In genomic region chr2:229454934-229455631, GRCh38 we compare ENCODE assay signal across 14 cellular contexts.
A peak's percentile ranks its signal among the peaks of the same experiment; 100 is the strongest.
DNase-seq lines count a peak whose midpoint lies in the region; ATAC-seq, FAIRE-seq and TF ChIP-seq lines count a peak whose summit lies in the region.
"Had no signal": no experiment of that assay in that cellular context is flagged by ENCODE, and none has a peak within 500 bp of the region (broad histone marks: within the 10 kb centered on the region; RNA-seq: fewer than 3 reads in every experiment).

No MANE protein-coding gene starts in this region.

- H3K36me3 Mint-ChIP-seq in osteocyte (ENCODE audit: unreplicated experiment), result no peaks in the 10 kb centered on the region
- H3K36me3 Mint-ChIP-seq: activated naive CD8-positive, alpha-beta T cell treated with anti-CD3 and anti-CD28 coated beads, Interleukin-2, amount 10 ng/mL, durations not matched to agents 7 days and 5 days had no signal

- BruUV-seq in endothelial cell of umbilical vein (replicated peaks; lab: Mats Ljungman, UMichigan), result TSS peak; percentile 83

- peak; percentile 80 for FAIRE-seq in endothelial cell of umbilical vein (lab: Jason Lieb, UNC)
- FAIRE-seq: endometrium had no signal

- peak overlapping the region; percentile 56 for H2AFZ ChIP-seq in endothelial cell of umbilical vein (ENCODE audit: low read depth, low read length)

- TF ChIP-seq POLR2A in endothelial cell of umbilical vein (IDR thresholded peaks at IDR 0.05; ENCODE audit: low read depth, low read length), result no peak

- no peaks in the 10 kb centered on the region for H3K9me3 ChIP-seq in endothelial cell of umbilical vein (replicated peaks; ENCODE audit: control insufficient read depth, insufficient read depth, low read length)

- H3K4me2 ChIP-seq in endothelial cell of umbilical vein (ENCODE audit: insufficient read depth, low read length), result peak overlapping the region; percentile 78

- no peaks in the 10 kb centered on the region for H3K79me2 ChIP-seq in endothelial cell of umbilical vein (ENCODE audit: control insufficient read depth, insufficient read depth, low read length)

- no peaks in the 10 kb centered on the region for H3K27me3 Mint-ChIP-seq in osteocyte (ENCODE audit: unreplicated experiment)
- H3K27me3 Mint-ChIP-seq: activated naive CD8-positive, alpha-beta T cell treated with anti-CD3 and anti-CD28 coated beads, Interleukin-2, amount 10 ng/mL, durations not matched to agents 7 days and 5 days had no signal

- peak overlapping the region; percentile 75 for H3K27ac ChIP-seq in endothelial cell of umbilical vein (ENCODE audit: insufficient read depth, low read depth, low read length)

- H3K4me1 Mint-ChIP-seq in osteocyte (ENCODE audit: unreplicated experiment), result peaks cover 10% of the 10 kb centered on the region
- H3K4me1 Mint-ChIP-seq: activated naive CD8-positive, alpha-beta T cell treated with anti-CD3 and anti-CD28 coated beads, Interleukin-2, amount 10 ng/mL, durations not matched to agents 7 days and 5 days; nephron progenitor cell had no signal

- no peak overlapping the region for H3K4me3 Mint-ChIP-seq in osteocyte (ENCODE audit: unreplicated experiment)
- H3K4me3 Mint-ChIP-seq: activated naive CD8-positive, alpha-beta T cell treated with anti-CD3 and anti-CD28 coated beads, Interleukin-2, amount 10 ng/mL, durations not matched to agents 7 days and 5 days; nephron progenitor cell had no signal

- peaks cover 22% of the 10 kb centered on the region for H3K4me1 ChIP-seq in endothelial cell of umbilical vein (ENCODE audit: control insufficient read depth, extremely low read depth, insufficient read depth, low read length)

- POLR2A ChIA-PET in endothelial cell of umbilical vein (lab: Charles Lee), result no interaction called here

- peak overlapping the region; percentile 52 for H3K27ac Mint-ChIP-seq in osteocyte (ENCODE audit: unreplicated experiment)
- H3K27ac Mint-ChIP-seq: activated naive CD8-positive, alpha-beta T cell treated with anti-CD3 and anti-CD28 coated beads, Interleukin-2, amount 10 ng/mL, durations not matched to agents 7 days and 5 days; nephron progenitor cell had no signal

- no peak overlapping the region for H3K4me3 ChIP-seq in endothelial cell of umbilical vein (replicated peaks in 1 of 3; ENCODE audit: insufficient read depth in 1 of 3, low read depth in 1 of 3, low read length in 3 of 3)

- no peaks in the 10 kb centered on the region for H3K27me3 ChIP-seq in endothelial cell of umbilical vein (ENCODE audit: control insufficient read depth in 2 of 2, insufficient read depth in 2 of 2, low read length in 2 of 2)

- ATAC-seq in GM19324 (IDR thresholded peaks at IDR 0.05; ENCODE audit: low FRiP score, unreplicated experiment) (no peak), HG02759 (IDR thresholded peaks at IDR 0.05; ENCODE audit: unreplicated experiment) (no peak)

- TF ChIP-seq CTCF in endothelial cell of umbilical vein (IDR thresholded peaks at IDR 0.05; ENCODE audit: extremely low read depth in 1 of 2, insufficient read depth in 1 of 2, low read depth in 1 of 2, low read length in 2 of 2) (no peak), osteocyte (IDR thresholded peaks at IDR 0.05) (no peak)

- H3K9me1 ChIP-seq in endothelial cell of umbilical vein (replicated peaks; ENCODE audit: control insufficient read depth, extremely low read depth, insufficient read depth, low read length), result no peaks in the 10 kb centered on the region

- DNase-seq in GM04503 (ENCODE audit: low read depth), result peak; percentile 29
- DNase-seq in RPMI7951 (ENCODE audit: low read depth), result peak; percentile 97
- DNase-seq in endothelial cell of umbilical vein (ENCODE audit: low read depth, low spot score), result peak; percentile 67
- DNase-seq in osteocyte (ENCODE audit: extremely low spot score, unreplicated experiment), result no peak
- no peak for DNase-seq in activated effector memory CD4-positive, alpha-beta T cell treated with anti-CD3 and anti-CD28 coated beads, Interleukin-2, amount 50 U/mL, for 16 hours
- no peak for DNase-seq in germinal center (ENCODE audit: low spot score)
- DNase-seq: activated naive CD8-positive, alpha-beta T cell treated with anti-CD3 and anti-CD28 coated beads, Interleukin-2, amount 10 ng/mL, durations not matched to agents 7 days and 5 days; DMS79; NCI-H1436 treated with DMSO at 0.1 percent for 48 hours; nephron progenitor cell; stimulated activated CD4-positive, alpha-beta T cell treated with anti-CD3 and anti-CD28 coated beads, Interleukin-15, amount 100 ng/mL, for 24 hours had no signal

- no peaks in the 10 kb centered on the region for H3K9me3 Mint-ChIP-seq in osteocyte (ENCODE audit: unreplicated experiment)
- H3K9me3 Mint-ChIP-seq: activated naive CD8-positive, alpha-beta T cell treated with anti-CD3 and anti-CD28 coated beads, Interleukin-2, amount 10 ng/mL, durations not matched to agents 7 days and 5 days; nephron progenitor cell had no signal

- dilution Hi-C loops in endothelial cell of umbilical vein (cut with MboI; ENCODE audit: extremely low pct_ligation_motif_present, low sequenced_read_pairs), result no loop called here

- CTCF ChIA-PET in endothelial cell of umbilical vein (lab: Charles Lee), result interaction anchor here (1.2 to 2.3 kb wide), 2 partner anchors 10 to 24 kb away, joined by 5 to 13 read pairs; no protein-coding TSS in a partner anchor

- H3K9ac ChIP-seq in endothelial cell of umbilical vein (replicated peaks; ENCODE audit: extremely low read depth, insufficient read depth, low read length), result peak overlapping the region; percentile 56

- intact Hi-C loops in endothelial cell of umbilical vein (cut with micrococcal nuclease), result loop anchor here (1.0 kb wide), 1 partner anchor 10 kb away; no protein-coding TSS in a partner anchor

- no peaks in the 10 kb centered on the region for H3K36me3 ChIP-seq in endothelial cell of umbilical vein (ENCODE audit: control insufficient read depth in 2 of 2, extremely low read depth in 1 of 2, insufficient read depth in 2 of 2, low read length in 2 of 2)

- H4K20me1 ChIP-seq in endothelial cell of umbilical vein (replicated peaks; ENCODE audit: control insufficient read depth, extremely low read depth, insufficient read depth, low read length), result no peaks in the 10 kb centered on the region

TF ChIP-seq in endothelial cell of umbilical vein, 7 proteins besides CTCF, POLR2A, EP300 and RAD21:
- TF ChIP-seq EZH2 (IDR thresholded peaks at IDR 0.05; ENCODE audit: borderline replicate concordance, low read depth, low read length, severe bottlenecking) (no peak), POLR2AphosphoS5 (IDR thresholded peaks at IDR 0.05; ENCODE audit: insufficient read depth, low read depth, low read length) (peak; percentile 41), MAX (IDR thresholded peaks at IDR 0.05; ENCODE audit: insufficient read depth, insufficient read length) (no peak), JUN (IDR thresholded peaks at IDR 0.05; ENCODE audit: borderline replicate concordance, insufficient read depth, insufficient read length, low read depth) (peak; percentile 77), FOS (IDR thresholded peaks at IDR 0.05; ENCODE audit: borderline replicate concordance, insufficient read depth, low read length) (peak; percentile 92), GATA2 (IDR thresholded peaks at IDR 0.05; ENCODE audit: insufficient read depth, insufficient read length, low read depth, low read length) (peak; percentile 65), MYC (IDR thresholded peaks at IDR 0.05; ENCODE audit: low read depth, low read length) (no peak)

Comparison
In these comparisons a context has a peak if more than half of its experiments do, and no peak if none do; other contexts are left out.
1. DNase-seq: peak in GM04503 (single experiment), RPMI7951 (single experiment) and endothelial cell of umbilical vein (single experiment); none in osteocyte (single experiment), activated effector memory CD4-positive, alpha-beta T cell treated with anti-CD3 and anti-CD28 coated beads, Interleukin-2, amount 50 U/mL, for 16 hours (single experiment) and germinal center (single experiment).